ENCODE assay signal across 8 cellular contexts in the genomic region with DNA sequence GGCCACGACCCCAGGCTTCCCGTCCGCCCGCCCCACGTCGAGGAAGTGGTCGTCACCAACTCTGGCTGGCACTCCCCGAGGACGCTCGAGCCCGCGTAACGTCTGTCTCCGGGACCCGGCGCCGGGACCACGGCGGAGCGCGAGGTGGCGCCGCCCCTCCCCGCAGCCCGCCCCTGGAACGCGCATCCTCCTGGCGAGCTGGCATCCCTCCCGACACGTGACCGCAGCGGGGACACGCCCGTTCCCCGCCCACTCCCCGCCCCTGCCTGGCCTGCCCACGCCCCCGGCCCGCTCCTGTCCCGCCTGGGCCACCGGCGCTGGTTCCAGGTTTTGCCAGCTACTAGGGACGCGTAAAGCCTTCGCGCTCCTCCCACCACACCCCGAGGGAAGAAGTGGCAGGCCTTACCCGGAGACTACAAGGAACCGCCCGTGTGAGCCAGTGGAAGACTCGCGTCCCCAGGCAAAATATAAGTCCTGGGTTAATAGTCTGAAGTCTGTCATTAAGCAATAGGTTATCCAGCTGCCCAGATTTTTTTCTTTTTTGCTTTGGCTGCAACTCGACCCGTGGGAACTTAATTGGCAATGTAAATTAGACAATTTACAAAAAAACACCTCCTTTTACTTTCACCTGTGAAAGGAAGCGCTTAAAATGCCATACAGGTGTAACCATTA. TPM values are rescaled to one million over a fixed set of nuclear protein-coding genes. Genes with fewer than 3 reads are reported as not detected.
DNase-seq lines count a peak whose midpoint lies in the region; ATAC-seq, FAIRE-seq and TF ChIP-seq lines count a peak whose summit lies in the region.

TSS of gene OSBPL1A (minus strand) at position 131 of the 672 bp plus-strand sequence. CDS start 20,291 bp downstream, outside the sequence.

- intact Hi-C loops in cardiac septum (cut with DNase I) (loop anchor here (5.0 kb wide), 1 partner anchor 954 kb away; the partner anchor contains the start of gene ZNF521), pancreas (cut with DNase I) (no loop called here)

- no peaks in the 10 kb centered on the region for H3K9me2 ChIP-seq in GM23248 (ENCODE audit: insufficient read depth)

- no peaks in the 10 kb centered on the region for H3K36me3 Mint-ChIP-seq in T-helper 1 cell treated with Interleukin-12 subunit alpha and Interleukin-12 subunit beta and Interleukin-4 antibody, amounts not matched to agents 30 μg/mL and 1 μg/mL, for 36 hours (ENCODE audit: low read depth)

- peak within 1 kb of the TSS; percentile 85 for H3K9ac ChIP-seq in GM23248

- FAIRE-seq in pancreas (lab: Jason Lieb, UNC), result no peak

- 3 to 6% methylated on average over 28 to 54 of the region's 55 CpGs for WGBS in GM23248 (ENCODE audit: low coverage in 1 of 2, low lambda C conversion rate in 2 of 2, missing lambda C conversion rate in 2 of 2), 2 experiments
- 2 to 3% methylated on average over 49 to 55 of the region's 55 CpGs for WGBS in pancreas, 2 donors

- H3F3A ChIP-seq in GM23248 (ENCODE audit: insufficient read depth), result peaks cover 21% of the 10 kb centered on the region

- TF ChIP-seq CTCF in pancreas (IDR thresholded peaks at IDR 0.05), result no peak
- no peak for TF ChIP-seq CTCF in thoracic aorta (IDR thresholded peaks at IDR 0.05)

- in situ Hi-C loops in GM23248 (cut with MboI), result no loop called here

- no peaks in the 10 kb centered on the region for H3K9me3 Mint-ChIP-seq in T-helper 1 cell treated with Interleukin-12 subunit alpha and Interleukin-12 subunit beta and Interleukin-4 antibody, amounts not matched to agents 30 μg/mL and 1 μg/mL, for 36 hours

- H3K4me1 Mint-ChIP-seq in T-helper 1 cell treated with Interleukin-12 subunit alpha and Interleukin-12 subunit beta and Interleukin-4 antibody, amounts not matched to agents 30 μg/mL and 1 μg/mL, for 36 hours (ENCODE audit: low read depth), result peaks cover 8% of the 10 kb centered on the region

- no peaks in the 10 kb centered on the region for H3K79me2 ChIP-seq in GM23248 (ENCODE audit: insufficient read depth)

- no peaks in the 10 kb centered on the region for H3K27me3 ChIP-seq in GM23248 (replicated peaks; ENCODE audit: insufficient read depth)
- no peaks in the 10 kb centered on the region for H3K27me3 ChIP-seq in pancreas
- no peaks in the 10 kb centered on the region for H3K27me3 ChIP-seq in thoracic aorta (replicated peaks; ENCODE audit: insufficient read depth)

- H3K27ac ChIP-seq in GM23248 (peak within 1 kb of the TSS; percentile 81), pancreas (peak within 1 kb of the TSS; percentile 42 to 87 (median 72)), thoracic aorta (peak within 1 kb of the TSS; percentile 74 to 76)

- H4K20me1 ChIP-seq in GM23248 (ENCODE audit: insufficient read depth), result no peaks in the 10 kb centered on the region

- peak within 1 kb of the TSS; percentile 98 for H3K4me2 ChIP-seq in GM23248 (ENCODE audit: unreplicated experiment)

- H3K27ac Mint-ChIP-seq in T-helper 1 cell treated with Interleukin-12 subunit alpha and Interleukin-12 subunit beta and Interleukin-4 antibody, amounts not matched to agents 30 μg/mL and 1 μg/mL, for 36 hours, result peak within 1 kb of the TSS; percentile 63

- H3K4me1 ChIP-seq in GM23248 (ENCODE audit: insufficient read depth), result peaks cover 3% of the 10 kb centered on the region; the same call in 1 of the 2 replicates
- peaks cover 4 to 9% (median 5%) of the 10 kb centered on the region in 3 donors for H3K4me1 ChIP-seq in pancreas
- H3K4me1 ChIP-seq in thoracic aorta (ENCODE audit: control insufficient read depth in 1 of 2, low read depth in 2 of 2), result peaks cover 0 to 12% of the 10 kb centered on the region in 2 donors

- H3K4me3 Mint-ChIP-seq in T-helper 1 cell treated with Interleukin-12 subunit alpha and Interleukin-12 subunit beta and Interleukin-4 antibody, amounts not matched to agents 30 μg/mL and 1 μg/mL, for 36 hours, result peak within 1 kb of the TSS; percentile 84

- H3K4me3 ChIP-seq in GM23248 (peak within 1 kb of the TSS; percentile 79), pancreas (peak within 1 kb of the TSS; percentile 59 to 87 (median 66)), thoracic aorta (peak within 1 kb of the TSS; percentile 85)

- peak within 1 kb of the TSS; percentile 90 for H2AFZ ChIP-seq in GM23248

- H3K27me3 Mint-ChIP-seq in T-helper 1 cell treated with Interleukin-12 subunit alpha and Interleukin-12 subunit beta and Interleukin-4 antibody, amounts not matched to agents 30 μg/mL and 1 μg/mL, for 36 hours (ENCODE audit: low read depth), result peaks cover 37% of the 10 kb centered on the region

- H3K36me3 ChIP-seq in GM23248 (ENCODE audit: low read depth) (no peaks in the 10 kb centered on the region), pancreas (no peaks in the 10 kb centered on the region), thoracic aorta (no peaks in the 10 kb centered on the region)

- H3K9me3 ChIP-seq in GM23248 (ENCODE audit: low read depth) (no peaks in the 10 kb centered on the region), pancreas (no peaks in the 10 kb centered on the region), thoracic aorta (no peaks in the 10 kb centered on the region)

- ATAC-seq in pancreas (peak; percentile 93 to 98 (median 96)), thoracic aorta (ENCODE audit: insufficient number of reproducible peaks, low FRiP score, low read depth) (peak; percentile 96)

- DNase-seq in Ammon's horn (ENCODE audit: low spot score), result peak; percentile 95
- DNase-seq in GM23248, result peak; percentile 94
- peak; percentile 97 for DNase-seq in NCI-H146 treated with DMSO at 0.1 percent for 48 hours (lab: John Stamatoyannopoulos, UW; ENCODE audit: unreplicated experiment)
- DNase-seq in amniotic epithelial cell (ENCODE audit: low read depth), result peak; percentile 74
- DNase-seq in cardiac septum (ENCODE audit: low spot score), result peak; percentile 98
- peak; percentile 95 to 98 (median 96) for DNase-seq in pancreas
- DNase-seq in thoracic aorta (ENCODE audit: low spot score), result peak; percentile 80

RNA-seq across cellular contexts. Expression of gene OSBPL1A, which starts in this region (rescaled TPM):
- total RNA-seq in GM23248 (2014; rRNA removed; shearing (Covaris generic)), result 17.8 and 24.1 TPM in 2 replicates
- polyA plus RNA-seq in GM23248 (2016; fragmentation: Nextera tagmentation; extraction: Ambion mirVana) (14.9 TPM in 2 replicates), pancreas (10 to 100 TPM in 1 of 2 donors, 1 to 10 TPM in 1; 5.8 to 10.7 TPM)
- total RNA-seq in cardiac septum (49.4 TPM), pancreas (10 to 100 TPM in 4 of 6 donors, 1 to 10 TPM in 2; 8.9 to 17.9 (median 11.4) TPM), thoracic aorta (10 to 100 TPM; 35.1 to 53.7 TPM)

Comparison
In these comparisons a context has a peak if more than half of its experiments do, and no peak if none do; other contexts are left out.
1. Peak in every context shown above with its lines: DNase-seq, ATAC-seq, H3K4me3 ChIP-seq and H3K27ac ChIP-seq.